8 cellular contexts compared by ENCODE assay signal in genomic region chr19:35628565-35629331, GRCh38. TPM values are rescaled to one million over a fixed set of nuclear protein-coding genes. Genes with fewer than 3 reads are reported as not detected.
DNase-seq lines count a peak whose midpoint lies in the region; ATAC-seq and TF ChIP-seq lines count a peak whose summit lies in the region.

A gene with protein sequence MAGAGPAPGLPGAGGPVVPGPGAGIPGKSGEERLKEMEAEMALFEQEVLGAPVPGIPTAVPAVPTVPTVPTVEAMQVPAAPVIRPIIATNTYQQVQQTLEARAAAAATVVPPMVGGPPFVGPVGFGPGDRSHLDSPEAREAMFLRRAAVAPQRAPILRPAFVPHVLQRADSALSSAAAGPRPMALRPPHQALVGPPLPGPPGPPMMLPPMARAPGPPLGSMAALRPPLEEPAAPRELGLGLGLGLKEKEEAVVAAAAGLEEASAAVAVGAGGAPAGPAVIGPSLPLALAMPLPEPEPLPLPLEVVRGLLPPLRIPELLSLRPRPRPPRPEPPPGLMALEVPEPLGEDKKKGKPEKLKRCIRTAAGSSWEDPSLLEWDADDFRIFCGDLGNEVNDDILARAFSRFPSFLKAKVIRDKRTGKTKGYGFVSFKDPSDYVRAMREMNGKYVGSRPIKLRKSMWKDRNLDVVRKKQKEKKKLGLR (plus strand): TSS chr19:35629036. CDS start chr19:35629154, 118 bp downstream.

- H3K9me3 ChIP-seq in Peyer's patch = no peaks in the 10 kb centered on the region
- H3K9me3 ChIP-seq in esophagus (ENCODE audit: control insufficient read depth in 2 of 2, insufficient read depth in 1 of 2, low read depth in 1 of 2, low read length in 1 of 2) = no peaks in the 10 kb centered on the region
- H3K9me3 ChIP-seq in muscle layer of colon (ENCODE audit: low read length) = no peaks in the 10 kb centered on the region

- H3K4me1 ChIP-seq in KMS-11 (ENCODE audit: low read depth, poor library complexity, severe bottlenecking) (peaks cover 7% of the 10 kb centered on the region), Peyer's patch (peaks cover 0 to 11% (median 7%) of the 10 kb centered on the region in 4 donors), esophagus (ENCODE audit: control insufficient read depth in 2 of 2, insufficient read depth in 2 of 2, low read length in 1 of 2) (peaks cover 2 to 4% of the 10 kb centered on the region in 2 donors), muscle layer of colon (ENCODE audit: insufficient read depth, low read length) (peaks cover 8% of the 10 kb centered on the region)

- H3K36me3 ChIP-seq in KMS-11 (ENCODE audit: insufficient read depth) (no peaks in the 10 kb centered on the region; the same call in 1 of the 2 replicates), Peyer's patch (peaks cover 0 to 34% (median 0%) of the 10 kb centered on the region in 3 donors), esophagus (ENCODE audit: control insufficient read depth in 2 of 2, insufficient read depth in 2 of 2, low read length in 1 of 2) (peaks cover 12 to 27% of the 10 kb centered on the region in 2 donors), muscle layer of colon (ENCODE audit: insufficient read depth, low read length) (peaks cover 34% of the 10 kb centered on the region)

- H3K27me3 ChIP-seq in KMS-11 (ENCODE audit: insufficient read depth, low read depth) = no peaks in the 10 kb centered on the region
- H3K27me3 ChIP-seq in Peyer's patch = no peaks in the 10 kb centered on the region
- no peaks in the 10 kb centered on the region for H3K27me3 ChIP-seq in esophagus (ENCODE audit: control insufficient read depth in 1 of 2, insufficient read depth in 2 of 2, low read length in 2 of 2)
- no peaks in the 10 kb centered on the region for H3K27me3 ChIP-seq in muscle layer of colon (ENCODE audit: control insufficient read depth in 1 of 2, insufficient read depth in 2 of 2, low read length in 2 of 2)

- TF ChIP-seq CTCF in KMS-11 (conservative IDR thresholded peaks at IDR 0.05; ENCODE audit: low read depth, low read length) = no peak
- TF ChIP-seq CTCF in Peyer's patch (IDR thresholded peaks at IDR 0.05) = peak in 1 of 6 experiments; percentile 26

- 0% methylated on average over 56 of the region's 56 CpGs for WGBS in esophagus, 2 donors

- peak; percentile 57 to 82 for TF ChIP-seq POLR2A in Peyer's patch (IDR thresholded peaks at IDR 0.05)

- peaks cover 12% of the 10 kb centered on the region; the same call in 1 of the 2 replicates for H3K79me2 ChIP-seq in KMS-11 (ENCODE audit: insufficient read depth, low read depth)

- H3K9ac ChIP-seq in KMS-11 (peak within 1 kb of the TSS; percentile 87), muscle layer of colon (ENCODE audit: low read length) (peak within 1 kb of the TSS; percentile 96)

- peak within 1 kb of the TSS; percentile 99 for H3K4me2 ChIP-seq in KMS-11

- H4K20me1 ChIP-seq in KMS-11 (ENCODE audit: insufficient read depth) = no peaks in the 10 kb centered on the region

- DNase-seq in DMS53 treated with DMSO at 0.1 percent for 48 hours (lab: John Stamatoyannopoulos, UW; ENCODE audit: unreplicated experiment) (peak; percentile 97), Peyer's patch (peak; percentile 96 to 98 (median 96))
- DNase-seq in activated T-cell treated with anti-CD3 and anti-CD28 coated beads, Interleukin-2, amount 50 U/mL, for 48 hours = peak; percentile 99
- DNase-seq in stimulated activated CD8-positive, alpha-beta memory T cell treated with anti-CD3 and anti-CD28 coated beads, Interleukin-7, amount 100 ng/mL, for 24 hours (ENCODE audit: low read depth) = peak; percentile 97

- H3K4me3 ChIP-seq in KMS-11 (IDR thresholded peaks at IDR 0.05; ENCODE audit: insufficient read depth, low read depth, low read length) = peak within 1 kb of the TSS; percentile 64
- H3K4me3 ChIP-seq in Peyer's patch = peak within 1 kb of the TSS; percentile 57 to 100 (median 72)
- H3K4me3 ChIP-seq in esophagus (ENCODE audit: low read depth in 1 of 2, low read length in 2 of 2) = peak within 1 kb of the TSS; percentile 84 to 97
- H3K4me3 ChIP-seq in muscle layer of colon (ENCODE audit: low read depth in 1 of 2, low read length in 2 of 2) = peak within 1 kb of the TSS; percentile 97 to 98

- peak within 1 kb of the TSS; percentile 64 for H3K27ac ChIP-seq in KMS-11
- peak within 1 kb of the TSS; percentile 85 to 96 (median 88) for H3K27ac ChIP-seq in Peyer's patch
- peak within 1 kb of the TSS; percentile 97 to 98 for H3K27ac ChIP-seq in esophagus (ENCODE audit: low read depth in 2 of 2, low read length in 1 of 2)
- H3K27ac ChIP-seq in muscle layer of colon (ENCODE audit: low read depth, low read length) = peak within 1 kb of the TSS; percentile 98

- ATAC-seq in GM21737 (IDR thresholded peaks at IDR 0.05; ENCODE audit: unreplicated experiment) = peak; percentile 95

- peak within 1 kb of the TSS; percentile 85 for H2AFZ ChIP-seq in KMS-11 (ENCODE audit: low read depth)

RNA-seq across cellular contexts. Expression of the gene that starts here (rescaled TPM):
- total RNA-seq in Peyer's patch = 10 to 100 TPM; 57.3 to 64.4 (median 63.1) TPM
- polyA plus RNA-seq in esophagus = 10 to 100 TPM; 47.8 to 61.5 TPM

Comparison
In these comparisons a context has a peak if more than half of its experiments do, and no peak if none do; other contexts are left out.
1. Peak in every context shown above with its lines: DNase-seq, ATAC-seq, H3K4me3 ChIP-seq and H3K27ac ChIP-seq.